In genomic region chr1:35641233-35641866, GRCh38 we compare ENCODE assay signal across 8 cellular contexts. TPM values are rescaled to one million over a fixed set of nuclear protein-coding genes. Genes with fewer than 3 reads are reported as not detected.
DNase-seq lines count a peak whose midpoint lies in the region; ATAC-seq and TF ChIP-seq lines count a peak whose summit lies in the region.

Gene PSMB2 (minus strand): TSS chr1:35641526. CDS start chr1:35641432, 94 bp downstream.

- H3K9me3 ChIP-seq in adipocyte (ENCODE audit: control insufficient read depth, low read length): no peaks in the 10 kb centered on the region
- H3K9me3 ChIP-seq in ovary: no peaks in the 10 kb centered on the region
- no peaks in the 10 kb centered on the region for H3K9me3 ChIP-seq in thymus (ENCODE audit: control insufficient read depth)

- H3K27me3 ChIP-seq in adipocyte (replicated peaks; ENCODE audit: control insufficient read depth, insufficient read depth, low read length): peaks cover 8% of the 10 kb centered on the region
- H3K27me3 ChIP-seq in ovary: no peaks in the 10 kb centered on the region
- H3K27me3 ChIP-seq in thymus (ENCODE audit: control insufficient read depth, insufficient read depth): peaks cover 13% of the 10 kb centered on the region

- peak; percentile 98 for DNase-seq in GM12865 (ENCODE audit: low read depth)
- peak; percentile 82 for DNase-seq in NCI-H1436 treated with DMSO at 0.1 percent for 48 hours (lab: John Stamatoyannopoulos, UW)
- DNase-seq in T follicular helper cell (ENCODE audit: low read depth): peak; percentile 96
- peak; percentile 98 for DNase-seq in adipocyte (ENCODE audit: low read depth)
- DNase-seq in Right ventricle myocardium superior: peak; percentile 98
- peak; percentile 92 to 97 (median 95) for DNase-seq in ovary

- peak within 1 kb of the TSS; percentile 98 for H3K9ac ChIP-seq in adipocyte (ENCODE audit: low read length)

- peaks cover 35% of the 10 kb centered on the region for H3K4me1 ChIP-seq in adipocyte (ENCODE audit: control insufficient read depth, insufficient read depth, low read length)
- H3K4me1 ChIP-seq in ovary (ENCODE audit: insufficient read depth): no peaks in the 10 kb centered on the region
- H3K4me1 ChIP-seq in thymus (ENCODE audit: control insufficient read depth, insufficient read depth, low read length): peaks cover 3% of the 10 kb centered on the region

- WGBS in ovary, 3 donors: 0% methylated on average over 42 to 43 of the region's 43 CpGs
- WGBS in thymus: under 1% methylated on average over 43 of the region's 43 CpGs

- no peak for TF ChIP-seq EP300 in ovary (IDR thresholded peaks at IDR 0.05)

- TF ChIP-seq CTCF in GM12865 (IDR thresholded peaks at IDR 0.05; ENCODE audit: insufficient read depth, low read depth, low read length, missing control alignments) (no peak), ovary (IDR thresholded peaks at IDR 0.05) (no peak)

- intact Hi-C loops in Right ventricle myocardium superior (cut with DNase I) (no loop called here), ovary (cut with DNase I) (no loop called here)

- H3K36me3 ChIP-seq in adipocyte (ENCODE audit: control insufficient read depth, insufficient read depth, low read length, severe bottlenecking) (no peaks in the 10 kb centered on the region), ovary (no peaks in the 10 kb centered on the region), thymus (ENCODE audit: control insufficient read depth, insufficient read depth) (no peaks in the 10 kb centered on the region)

- peak; percentile 73 for TF ChIP-seq POLR2A in ovary (IDR thresholded peaks at IDR 0.05)

- H3K4me3 ChIP-seq in GM12865 (ENCODE audit: low read depth, low read length) (peak within 1 kb of the TSS; percentile 92), adipocyte (ENCODE audit: low read length) (peak within 1 kb of the TSS; percentile 96), ovary (peak within 1 kb of the TSS; percentile 60), thymus (ENCODE audit: low read length) (peak within 1 kb of the TSS; percentile 81)

- ATAC-seq in HG02763 (IDR thresholded peaks at IDR 0.05; ENCODE audit: unreplicated experiment) (peak; percentile 86), Right ventricle myocardium superior (ENCODE audit: poor library complexity) (peak; percentile 98)

- H3K27ac ChIP-seq in ovary (peak within 1 kb of the TSS; percentile 54 to 77), thymus (ENCODE audit: low read depth) (peak within 1 kb of the TSS; percentile 89)

RNA-seq across cellular contexts. Expression of gene PSMB2, which starts in this region (rescaled TPM):
- total RNA-seq in Right ventricle myocardium superior (37.0 TPM), ovary (10 to 100 TPM; 16.7 to 39.8 (median 36.9) TPM)
- polyA plus RNA-seq in ovary (10 to 100 TPM; 32.0 to 88.7 TPM), thymus (62.0 TPM)

Comparison
In these comparisons a context has a peak if more than half of its experiments do, and no peak if none do; other contexts are left out.
1. Peak in every context shown above with its lines: DNase-seq, ATAC-seq, H3K4me3 ChIP-seq and H3K27ac ChIP-seq.